ENCODE assay signal across 1 cellular context in the genomic region with DNA sequence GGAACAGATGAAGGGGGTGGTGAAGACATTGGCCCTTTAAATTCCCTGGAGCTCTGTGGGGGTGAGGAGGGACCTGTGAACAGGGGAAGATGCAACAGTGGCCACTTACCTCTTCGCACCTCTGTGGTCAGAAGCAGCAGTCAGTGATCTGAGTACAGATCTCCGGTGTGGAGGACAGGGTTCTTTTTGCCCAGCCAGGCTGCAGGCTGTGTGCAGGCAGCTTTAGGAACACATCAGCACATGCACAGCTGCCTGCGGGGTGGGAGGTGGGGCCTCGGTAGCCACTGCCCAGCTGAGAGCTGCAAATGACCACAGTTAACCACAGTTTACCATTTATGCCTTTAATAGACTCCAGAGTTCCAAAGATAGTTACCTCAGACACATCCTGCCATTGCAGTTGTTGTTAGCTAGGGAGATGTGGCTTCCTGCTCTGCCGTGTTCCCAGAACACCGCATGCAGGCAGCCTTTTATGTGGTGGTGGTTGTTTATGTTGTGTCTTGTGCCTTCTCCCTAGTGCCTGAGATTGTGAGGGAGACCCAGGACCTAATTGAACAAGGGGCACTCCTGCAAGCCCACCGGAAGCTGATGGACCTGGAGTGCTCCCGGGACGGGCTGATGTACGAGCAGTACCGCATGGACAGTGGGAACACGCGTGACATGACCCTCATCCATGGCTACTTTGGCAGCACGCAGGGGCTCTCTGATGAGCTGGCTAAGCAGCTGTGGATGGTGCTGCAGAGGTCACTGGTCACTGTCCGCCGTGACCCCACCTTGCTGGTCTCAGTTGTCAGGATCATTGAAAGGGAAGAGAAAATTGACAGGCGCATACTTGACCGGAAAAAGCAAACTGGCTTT.
TF ChIP-seq lines count a peak whose summit lies in the region.

No MANE protein-coding gene starts in this region.

TF ChIP-seq in GM23338, 12 proteins besides CTCF, POLR2A, EP300 and RAD21 (continued from another document):
- TF ChIP-seq, protein P1, sequence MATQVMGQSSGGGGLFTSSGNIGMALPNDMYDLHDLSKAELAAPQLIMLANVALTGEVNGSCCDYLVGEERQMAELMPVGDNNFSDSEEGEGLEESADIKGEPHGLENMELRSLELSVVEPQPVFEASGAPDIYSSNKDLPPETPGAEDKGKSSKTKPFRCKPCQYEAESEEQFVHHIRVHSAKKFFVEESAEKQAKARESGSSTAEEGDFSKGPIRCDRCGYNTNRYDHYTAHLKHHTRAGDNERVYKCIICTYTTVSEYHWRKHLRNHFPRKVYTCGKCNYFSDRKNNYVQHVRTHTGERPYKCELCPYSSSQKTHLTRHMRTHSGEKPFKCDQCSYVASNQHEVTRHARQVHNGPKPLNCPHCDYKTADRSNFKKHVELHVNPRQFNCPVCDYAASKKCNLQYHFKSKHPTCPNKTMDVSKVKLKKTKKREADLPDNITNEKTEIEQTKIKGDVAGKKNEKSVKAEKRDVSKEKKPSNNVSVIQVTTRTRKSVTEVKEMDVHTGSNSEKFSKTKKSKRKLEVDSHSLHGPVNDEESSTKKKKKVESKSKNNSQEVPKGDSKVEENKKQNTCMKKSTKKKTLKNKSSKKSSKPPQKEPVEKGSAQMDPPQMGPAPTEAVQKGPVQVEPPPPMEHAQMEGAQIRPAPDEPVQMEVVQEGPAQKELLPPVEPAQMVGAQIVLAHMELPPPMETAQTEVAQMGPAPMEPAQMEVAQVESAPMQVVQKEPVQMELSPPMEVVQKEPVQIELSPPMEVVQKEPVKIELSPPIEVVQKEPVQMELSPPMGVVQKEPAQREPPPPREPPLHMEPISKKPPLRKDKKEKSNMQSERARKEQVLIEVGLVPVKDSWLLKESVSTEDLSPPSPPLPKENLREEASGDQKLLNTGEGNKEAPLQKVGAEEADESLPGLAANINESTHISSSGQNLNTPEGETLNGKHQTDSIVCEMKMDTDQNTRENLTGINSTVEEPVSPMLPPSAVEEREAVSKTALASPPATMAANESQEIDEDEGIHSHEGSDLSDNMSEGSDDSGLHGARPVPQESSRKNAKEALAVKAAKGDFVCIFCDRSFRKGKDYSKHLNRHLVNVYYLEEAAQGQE (IDR thresholded peaks at IDR 0.05; ENCODE audit: unreplicated experiment) = no peak
- TF ChIP-seq, protein P2, sequence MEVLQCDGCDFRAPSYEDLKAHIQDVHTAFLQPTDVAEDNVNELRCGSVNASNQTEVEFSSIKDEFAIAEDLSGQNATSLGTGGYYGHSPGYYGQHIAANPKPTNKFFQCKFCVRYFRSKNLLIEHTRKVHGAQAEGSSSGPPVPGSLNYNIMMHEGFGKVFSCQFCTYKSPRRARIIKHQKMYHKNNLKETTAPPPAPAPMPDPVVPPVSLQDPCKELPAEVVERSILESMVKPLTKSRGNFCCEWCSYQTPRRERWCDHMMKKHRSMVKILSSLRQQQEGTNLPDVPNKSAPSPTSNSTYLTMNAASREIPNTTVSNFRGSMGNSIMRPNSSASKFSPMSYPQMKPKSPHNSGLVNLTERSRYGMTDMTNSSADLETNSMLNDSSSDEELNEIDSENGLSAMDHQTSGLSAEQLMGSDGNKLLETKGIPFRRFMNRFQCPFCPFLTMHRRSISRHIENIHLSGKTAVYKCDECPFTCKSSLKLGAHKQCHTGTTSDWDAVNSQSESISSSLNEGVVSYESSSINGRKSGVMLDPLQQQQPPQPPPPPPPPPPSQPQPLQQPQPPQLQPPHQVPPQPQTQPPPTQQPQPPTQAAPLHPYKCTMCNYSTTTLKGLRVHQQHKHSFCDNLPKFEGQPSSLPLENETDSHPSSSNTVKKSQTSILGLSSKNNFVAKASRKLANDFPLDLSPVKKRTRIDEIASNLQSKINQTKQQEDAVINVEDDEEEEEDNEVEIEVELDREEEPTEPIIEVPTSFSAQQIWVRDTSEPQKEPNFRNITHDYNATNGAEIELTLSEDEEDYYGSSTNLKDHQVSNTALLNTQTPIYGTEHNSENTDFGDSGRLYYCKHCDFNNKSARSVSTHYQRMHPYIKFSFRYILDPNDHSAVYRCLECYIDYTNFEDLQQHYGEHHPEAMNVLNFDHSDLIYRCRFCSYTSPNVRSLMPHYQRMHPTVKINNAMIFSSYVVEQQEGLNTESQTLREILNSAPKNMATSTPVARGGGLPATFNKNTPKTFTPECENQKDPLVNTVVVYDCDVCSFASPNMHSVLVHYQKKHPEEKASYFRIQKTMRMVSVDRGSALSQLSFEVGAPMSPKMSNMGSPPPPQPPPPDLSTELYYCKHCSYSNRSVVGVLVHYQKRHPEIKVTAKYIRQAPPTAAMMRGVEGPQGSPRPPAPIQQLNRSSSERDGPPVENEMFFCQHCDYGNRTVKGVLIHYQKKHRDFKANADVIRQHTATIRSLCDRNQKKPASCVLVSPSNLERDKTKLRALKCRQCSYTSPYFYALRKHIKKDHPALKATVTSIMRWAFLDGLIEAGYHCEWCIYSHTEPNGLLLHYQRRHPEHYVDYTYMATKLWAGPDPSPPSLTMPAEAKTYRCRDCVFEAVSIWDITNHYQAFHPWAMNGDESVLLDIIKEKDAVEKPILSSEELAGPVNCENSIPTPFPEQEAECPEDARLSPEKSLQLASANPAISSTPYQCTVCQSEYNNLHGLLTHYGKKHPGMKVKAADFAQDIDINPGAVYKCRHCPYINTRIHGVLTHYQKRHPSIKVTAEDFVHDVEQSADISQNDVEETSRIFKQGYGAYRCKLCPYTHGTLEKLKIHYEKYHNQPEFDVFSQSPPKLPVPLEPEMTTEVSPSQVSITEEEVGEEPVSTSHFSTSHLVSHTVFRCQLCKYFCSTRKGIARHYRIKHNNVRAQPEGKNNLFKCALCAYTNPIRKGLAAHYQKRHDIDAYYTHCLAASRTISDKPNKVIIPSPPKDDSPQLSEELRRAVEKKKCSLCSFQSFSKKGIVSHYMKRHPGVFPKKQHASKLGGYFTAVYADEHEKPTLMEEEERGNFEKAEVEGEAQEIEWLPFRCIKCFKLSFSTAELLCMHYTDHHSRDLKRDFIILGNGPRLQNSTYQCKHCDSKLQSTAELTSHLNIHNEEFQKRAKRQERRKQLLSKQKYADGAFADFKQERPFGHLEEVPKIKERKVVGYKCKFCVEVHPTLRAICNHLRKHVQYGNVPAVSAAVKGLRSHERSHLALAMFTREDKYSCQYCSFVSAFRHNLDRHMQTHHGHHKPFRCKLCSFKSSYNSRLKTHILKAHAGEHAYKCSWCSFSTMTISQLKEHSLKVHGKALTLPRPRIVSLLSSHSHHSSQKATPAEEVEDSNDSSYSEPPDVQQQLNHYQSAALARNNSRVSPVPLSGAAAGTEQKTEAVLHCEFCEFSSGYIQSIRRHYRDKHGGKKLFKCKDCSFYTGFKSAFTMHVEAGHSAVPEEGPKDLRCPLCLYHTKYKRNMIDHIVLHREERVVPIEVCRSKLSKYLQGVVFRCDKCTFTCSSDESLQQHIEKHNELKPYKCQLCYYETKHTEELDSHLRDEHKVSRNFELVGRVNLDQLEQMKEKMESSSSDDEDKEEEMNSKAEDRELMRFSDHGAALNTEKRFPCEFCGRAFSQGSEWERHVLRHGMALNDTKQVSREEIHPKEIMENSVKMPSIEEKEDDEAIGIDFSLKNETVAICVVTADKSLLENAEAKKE (CRISPR knock-in tag; IDR thresholded peaks at IDR 0.05) = no peak
- TF ChIP-seq EZH2 (IDR thresholded peaks at IDR 0.05; ENCODE audit: low read depth, unreplicated experiment) (no peak), ZNF331 (CRISPR knock-in tag; IDR thresholded peaks at IDR 0.05; ENCODE audit: low read depth) (no peak)
- TF ChIP-seq, protein P3, sequence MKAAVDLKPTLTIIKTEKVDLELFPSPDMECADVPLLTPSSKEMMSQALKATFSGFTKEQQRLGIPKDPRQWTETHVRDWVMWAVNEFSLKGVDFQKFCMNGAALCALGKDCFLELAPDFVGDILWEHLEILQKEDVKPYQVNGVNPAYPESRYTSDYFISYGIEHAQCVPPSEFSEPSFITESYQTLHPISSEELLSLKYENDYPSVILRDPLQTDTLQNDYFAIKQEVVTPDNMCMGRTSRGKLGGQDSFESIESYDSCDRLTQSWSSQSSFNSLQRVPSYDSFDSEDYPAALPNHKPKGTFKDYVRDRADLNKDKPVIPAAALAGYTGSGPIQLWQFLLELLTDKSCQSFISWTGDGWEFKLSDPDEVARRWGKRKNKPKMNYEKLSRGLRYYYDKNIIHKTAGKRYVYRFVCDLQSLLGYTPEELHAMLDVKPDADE (IDR thresholded peaks at IDR 0.05) = no peak
